ENCODE assay signal across 21 cellular contexts in the genomic region with DNA sequence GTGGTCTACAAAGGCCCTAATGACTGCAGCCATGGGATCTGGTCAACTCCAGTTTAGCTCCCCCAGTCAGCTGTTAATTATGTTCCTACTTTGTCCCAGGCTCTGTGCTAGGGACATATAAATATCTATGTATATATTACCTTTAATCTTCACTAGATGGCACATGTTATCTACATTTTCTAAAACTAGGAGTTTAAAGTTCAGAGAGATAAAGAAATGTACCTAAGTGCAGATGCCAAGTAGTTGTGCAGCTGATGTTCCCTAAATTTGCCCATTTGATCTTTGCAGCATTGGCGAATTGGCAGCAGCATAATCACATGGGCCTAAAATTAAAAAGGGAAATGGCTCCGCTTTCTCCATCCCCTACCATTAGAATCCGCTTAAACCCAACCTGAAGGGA.
"Had no signal": no experiment of that assay in that cellular context is flagged by ENCODE, and none has a peak within 500 bp of the region (broad histone marks: within the 10 kb centered on the region; RNA-seq: fewer than 3 reads in every experiment).

No MANE protein-coding gene starts in this region.

- H3K36me3 ChIP-seq: colonic mucosa, esophagus squamous epithelium, gastrocnemius medialis, heart right ventricle, left lung, lower lobe of right lung had no signal

- DNase-seq: colonic mucosa; cortex of kidney; effector CD8-positive, alpha-beta T cell; effector memory CD8-positive, alpha-beta T cell; endodermal cell; erythroblast; esophagus squamous epithelium; foreskin fibroblast; foreskin melanocyte; gastrocnemius medialis; glutamatergic neuron; head of caudate nucleus; heart right ventricle; hippocampal formation; left cardiac atrium; left lung; left ventricle myocardium superior; lower lobe of right lung; mesenchymal stem cell; naive thymus-derived CD4-positive, alpha-beta T cell had no signal

- H3K4me3 ChIP-seq: colonic mucosa, esophagus squamous epithelium, gastrocnemius medialis, heart right ventricle, left lung, lower lobe of right lung had no signal

- H3K4me1 ChIP-seq: colonic mucosa, esophagus squamous epithelium, gastrocnemius medialis, heart right ventricle, left lung, lower lobe of right lung had no signal

- H3K9me3 ChIP-seq: colonic mucosa, esophagus squamous epithelium, gastrocnemius medialis, left lung, lower lobe of right lung had no signal

- ATAC-seq: effector memory CD8-positive, alpha-beta T cell; esophagus mucosa; gastrocnemius medialis; heart right ventricle; left cardiac atrium; left lung; left ventricle myocardium superior; lower lobe of right lung; naive thymus-derived CD4-positive, alpha-beta T cell had no signal
